8 cellular contexts compared by ENCODE assay signal in the genomic region with DNA sequence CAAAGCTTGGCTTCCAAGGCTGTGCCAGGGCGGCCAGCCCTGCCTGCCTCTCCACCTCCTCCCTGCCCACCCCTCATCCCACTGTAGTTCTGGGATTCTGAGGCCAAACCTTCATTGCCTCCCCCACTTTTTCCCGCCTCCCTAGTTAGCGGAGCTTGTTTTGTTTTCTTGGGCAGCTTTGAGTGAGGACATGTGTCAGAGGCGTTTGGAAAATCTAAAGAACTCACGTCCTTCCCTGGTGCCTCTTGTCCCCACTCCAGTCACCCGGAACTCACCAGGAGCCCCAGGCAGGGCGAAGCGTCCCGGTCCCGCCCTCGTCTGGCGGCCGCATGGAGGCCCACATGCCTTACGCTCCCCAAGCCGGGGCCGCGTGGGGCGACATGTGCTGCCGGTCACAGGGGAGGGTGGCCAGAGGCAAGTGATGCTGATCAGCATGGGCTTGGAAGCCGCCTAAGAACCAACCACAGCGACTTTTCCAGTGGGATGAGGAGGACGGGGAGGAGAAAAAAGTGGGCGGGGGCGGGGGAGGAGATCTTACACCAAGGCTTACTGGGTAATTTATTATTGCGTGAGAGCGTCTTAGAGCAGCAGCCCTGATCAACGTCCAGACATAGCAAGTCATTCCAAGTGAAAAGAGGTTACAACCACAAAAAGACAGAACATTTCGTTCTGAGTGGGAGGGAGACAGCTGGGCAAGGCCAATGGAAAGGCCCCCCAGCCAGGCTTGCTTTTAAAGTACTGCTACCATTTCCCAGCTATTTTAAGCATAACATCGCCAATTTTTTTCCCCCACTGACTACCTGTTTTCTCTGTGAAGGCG. TPM values are rescaled to one million over a fixed set of nuclear protein-coding genes. Genes with fewer than 3 reads are reported as not detected.
DNase-seq lines count a peak whose midpoint lies in the region; ATAC-seq and TF ChIP-seq lines count a peak whose summit lies in the region.

No MANE protein-coding gene starts in this region.

- POLR2A ChIA-PET in activated CD8-positive, alpha-beta T cell treated with anti-CD3 and anti-CD28 coated beads for 36 hours (lab: Charles Lee), result interaction anchor here (0.8 to 8.6 kb wide), 3 partner anchors 33 to 98 kb away, joined by 4 to 184 read pairs (median 5); a partner anchor contains a TSS

- TF ChIP-seq EP300 in stomach (IDR thresholded peaks at IDR 0.05), result peak; percentile 88

- H3K27me3 Mint-ChIP-seq in activated CD8-positive, alpha-beta T cell treated with anti-CD3 and anti-CD28 coated beads for 36 hours, result no peaks in the 10 kb centered on the region

- H3K27ac ChIP-seq in effector memory CD4-positive, alpha-beta T cell (ENCODE audit: insufficient read depth, low read length, poor library complexity, severe bottlenecking), result peak overlapping the region; percentile 99
- H3K27ac ChIP-seq in stomach, result peak overlapping the region; percentile 90 to 94 (median 93)

- H3K4me3 ChIP-seq in effector memory CD4-positive, alpha-beta T cell (ENCODE audit: insufficient read depth, low read depth, low read length, poor library complexity, severe bottlenecking), result peak overlapping the region; percentile 44
- H3K4me3 ChIP-seq in mononuclear cell (ENCODE audit: low read length), result peak overlapping the region; percentile 60
- peak overlapping the region; percentile 43 to 52 (median 50) for H3K4me3 ChIP-seq in stomach

- H3K27ac Mint-ChIP-seq in activated CD8-positive, alpha-beta T cell treated with anti-CD3 and anti-CD28 coated beads for 36 hours, result peak overlapping the region; percentile 95

- peaks cover 52% of the 10 kb centered on the region for H3K4me1 Mint-ChIP-seq in activated CD8-positive, alpha-beta T cell treated with anti-CD3 and anti-CD28 coated beads for 36 hours (ENCODE audit: low read depth)

- no peaks in the 10 kb centered on the region for H3K27me3 ChIP-seq in effector memory CD4-positive, alpha-beta T cell (replicated peaks; ENCODE audit: control insufficient read depth, insufficient read depth, low read length, poor library complexity, severe bottlenecking)
- H3K27me3 ChIP-seq in mononuclear cell (ENCODE audit: insufficient read depth, low read length), result no peaks in the 10 kb centered on the region
- peaks cover 0 to 12% (median 0%) of the 10 kb centered on the region in 3 donors for H3K27me3 ChIP-seq in stomach

- H3K9me3 ChIP-seq in effector memory CD4-positive, alpha-beta T cell (ENCODE audit: control insufficient read depth, low read length), result no peaks in the 10 kb centered on the region
- no peaks in the 10 kb centered on the region for H3K9me3 ChIP-seq in mononuclear cell (ENCODE audit: low read depth, low read length)
- no peaks in the 10 kb centered on the region for H3K9me3 ChIP-seq in stomach

- WGBS in stomach, 5 donors, result 8 to 33% (median 27%) methylated on average over 30 of the region's 30 CpGs

- peak overlapping the region; percentile 83 for H3K4me3 Mint-ChIP-seq in activated CD8-positive, alpha-beta T cell treated with anti-CD3 and anti-CD28 coated beads for 36 hours

- CTCF ChIA-PET in activated CD8-positive, alpha-beta T cell treated with anti-CD3 and anti-CD28 coated beads for 36 hours (lab: Charles Lee), result interaction anchor here (0.6 to 3.9 kb wide), 5 partner anchors 8 to 217 kb away, joined by 3 to 58 read pairs (median 4); a partner anchor contains a TSS

- intact Hi-C loops in activated CD8-positive, alpha-beta T cell treated with anti-CD3 and anti-CD28 coated beads for 36 hours (cut with micrococcal nuclease), result no loop called here
- intact Hi-C loops in stomach (cut with DNase I; ENCODE audit: low total_unique reads), result no loop called here

- no peaks in the 10 kb centered on the region for H3K9me3 Mint-ChIP-seq in activated CD8-positive, alpha-beta T cell treated with anti-CD3 and anti-CD28 coated beads for 36 hours

- peak; percentile 69 for DNase-seq in AG20443 (ENCODE audit: low spot score)
- DNase-seq in NCI-H524 treated with DMSO at 0.1 percent for 48 hours (lab: John Stamatoyannopoulos, UW), result peak; percentile 35
- DNase-seq in activated CD8-positive, alpha-beta T cell treated with anti-CD3 and anti-CD28 coated beads for 36 hours, result peak; percentile 59
- peak; percentile 15 to 32 (median 26) for DNase-seq in effector memory CD4-positive, alpha-beta T cell
- DNase-seq in stomach, result peak; percentile 77
- no peak for DNase-seq in NCI-H1436 (lab: John Stamatoyannopoulos, UW)

- TF ChIP-seq POLR2A in stomach (IDR thresholded peaks at IDR 0.05), result no peak

- no peak for TF ChIP-seq CTCF in activated CD8-positive, alpha-beta T cell treated with anti-CD3 and anti-CD28 coated beads for 36 hours (IDR thresholded peaks at IDR 0.05)
- TF ChIP-seq CTCF in stomach (IDR thresholded peaks at IDR 0.05), result no peak

- H3K36me3 Mint-ChIP-seq in activated CD8-positive, alpha-beta T cell treated with anti-CD3 and anti-CD28 coated beads for 36 hours (ENCODE audit: low read depth), result no peaks in the 10 kb centered on the region

- H3K4me1 ChIP-seq in effector memory CD4-positive, alpha-beta T cell (ENCODE audit: control insufficient read depth, insufficient read depth, low read length, poor library complexity, severe bottlenecking), result peaks cover 60% of the 10 kb centered on the region
- peaks cover 67% of the 10 kb centered on the region for H3K4me1 ChIP-seq in mononuclear cell (ENCODE audit: insufficient read depth, low read length)
- H3K4me1 ChIP-seq in stomach, result peaks cover 10 to 41% (median 33%) of the 10 kb centered on the region in 4 donors

- H3K36me3 ChIP-seq in effector memory CD4-positive, alpha-beta T cell (ENCODE audit: control insufficient read depth, insufficient read depth, low read length), result no peaks in the 10 kb centered on the region
- H3K36me3 ChIP-seq in stomach, result no peaks in the 10 kb centered on the region

- peak; percentile 16 for ATAC-seq in GM21619 (IDR thresholded peaks at IDR 0.05; ENCODE audit: unreplicated experiment)
- peak; percentile 5 for ATAC-seq in activated CD8-positive, alpha-beta T cell treated with anti-CD3 and anti-CD28 coated beads for 36 hours

RNA-seq across cellular contexts. Expression of a gene that starts 48.5 kb away (rescaled TPM):
- total RNA-seq in activated CD8-positive, alpha-beta T cell treated with anti-CD3 and anti-CD28 coated beads for 36 hours, result 100 to 1,000 TPM; 122 to 131 TPM
- total RNA-seq in mononuclear cell (44.0 TPM), stomach (10 to 100 TPM in 4 of 5 donors, 1 to 10 TPM in 1; 1.2 to 46.4 (median 20.4) TPM)
- polyA plus RNA-seq in stomach, result 10 to 100 TPM; 10.3 to 19.9 (median 18.6) TPM
